Comparison of ENCODE assay signal across 1 cellular context in genomic region chr6:4180653-4181255, GRCh38.
TF ChIP-seq lines count a peak whose summit lies in the region.

No MANE protein-coding gene starts in this region.

TF ChIP-seq in GM23338, 12 proteins besides CTCF, POLR2A, EP300 and RAD21 (continued from another document):
- TF ChIP-seq REST (IDR thresholded peaks at IDR 0.05; ENCODE audit: unreplicated experiment) = no peak
- no peak for TF ChIP-seq JUNB (IDR thresholded peaks at IDR 0.05; ENCODE audit: unreplicated experiment)
